25 cellular contexts compared by ENCODE assay signal in genomic region chr1:2935766-2936390, GRCh38.
"Had no signal": no experiment of that assay in that cellular context is flagged by ENCODE, and none has a peak within 500 bp of the region (broad histone marks: within the 10 kb centered on the region; RNA-seq: fewer than 3 reads in every experiment).

No MANE protein-coding gene starts in this region.

- ATAC-seq: foreskin keratinocyte; gastroesophageal sphincter; naive thymus-derived CD8-positive, alpha-beta T cell; right cardiac atrium had no signal

- H3K4me3 ChIP-seq: coronary artery, esophagus muscularis mucosa, gastroesophageal sphincter, heart left ventricle, prostate gland, stomach, thyroid gland, vagina had no signal

- H3K4me1 Mint-ChIP-seq: naive thymus-derived CD8-positive, alpha-beta T cell had no signal

- H3K36me3 Mint-ChIP-seq: naive thymus-derived CD8-positive, alpha-beta T cell had no signal

- H3K4me3 Mint-ChIP-seq: naive thymus-derived CD8-positive, alpha-beta T cell had no signal

- H3K4me1 ChIP-seq: esophagus muscularis mucosa, foreskin keratinocyte, gastroesophageal sphincter, heart left ventricle, parathyroid adenoma, prostate gland, stomach, thyroid gland, vagina had no signal

- H3K27ac ChIP-seq: coronary artery, esophagus muscularis mucosa, foreskin keratinocyte, gastroesophageal sphincter, heart left ventricle, neutrophil, parathyroid adenoma, prostate gland, stomach, thyroid gland, vagina had no signal

- H3K27me3 ChIP-seq: foreskin keratinocyte, neutrophil, thyroid gland, vagina had no signal

- DNase-seq: central memory CD4-positive, alpha-beta T cell; dermis blood vessel endothelial cell; effector memory CD4-positive, alpha-beta T cell; foreskin keratinocyte; hippocampal formation; kidney glomerular epithelial cell; small intestine; stimulated activated CD4-positive, alpha-beta T cell treated with anti-CD3 and anti-CD28 coated beads, Interleukin-12 subunit alpha, Interleukin-12 subunit beta, amount 100 ng/mL, for 4 hours; stimulated activated CD4-positive, alpha-beta T cell treated with anti-CD3 and anti-CD28 coated beads, Interleukin-1b, Interleukin-23, amount 100 ng/mL, for 48 hours; stimulated activated CD4-positive, alpha-beta T cell treated with anti-CD3 and anti-CD28 coated beads, Interleukin-4, amount 100 ng/mL, for 1 hour; stimulated activated CD8-positive, alpha-beta memory T cell treated with anti-CD3 and anti-CD28 coated beads, Interleukin-4, amount 100 ng/mL, for 48 hours; stimulated activated naive CD4-positive, alpha-beta T cell treated with Interleukin-2 at 50 U/mL for 16 hours; stomach; trophoblast cell had no signal

- H3K9ac ChIP-seq: parathyroid adenoma had no signal

- H3K36me3 ChIP-seq: esophagus muscularis mucosa, gastroesophageal sphincter, heart left ventricle, neutrophil, prostate gland, stomach, thyroid gland, vagina had no signal

- H3K9me3 ChIP-seq: neutrophil, prostate gland, thyroid gland, vagina had no signal
